8 cellular contexts compared by ENCODE assay signal in genomic region chr4:3480528-3481112, GRCh38. TPM values are rescaled to one million over a fixed set of nuclear protein-coding genes. Genes with fewer than 3 reads are reported as not detected.
DNase-seq lines count a peak whose midpoint lies in the region; ATAC-seq and TF ChIP-seq lines count a peak whose summit lies in the region.

No MANE protein-coding gene starts in this region.

- no peak overlapping the region for H3K9ac ChIP-seq in Loucy (ENCODE audit: low read depth, low read length, poor library complexity, severe bottlenecking)

- H4K20me1 ChIP-seq in Loucy (ENCODE audit: insufficient read depth, low read length, poor library complexity, severe bottlenecking), result no peaks in the 10 kb centered on the region

- no peaks in the 10 kb centered on the region for H3F3A ChIP-seq in Loucy (ENCODE audit: low read depth)

- 12 to 45% (median 23%) methylated on average over 7 to 17 of the region's 17 CpGs for WGBS in adrenal gland, 4 donors

- peak; percentile 100 for TF ChIP-seq CTCF in AG09319 (IDR thresholded peaks at IDR 0.05; ENCODE audit: low read depth, low read length)
- TF ChIP-seq CTCF in Loucy (conservative IDR thresholded peaks at IDR 0.05; ENCODE audit: low read length), result peak; percentile 95
- TF ChIP-seq CTCF in adrenal gland (IDR thresholded peaks at IDR 0.05), result peak; percentile 91 to 99 (median 97)
- peak; percentile 99 for TF ChIP-seq CTCF in retinal pigment epithelial cell (conservative IDR thresholded peaks at IDR 0.05; ENCODE audit: low read depth, low read length)

- DNase-seq in AG09319 (ENCODE audit: extremely low read depth, low read depth), result peak; percentile 27
- DNase-seq in T follicular helper cell (ENCODE audit: low read depth), result peak; percentile 48
- peak; percentile 71 to 92 (median 85) for DNase-seq in adrenal gland
- DNase-seq in left ventricle myocardium superior, result peak; percentile 88
- DNase-seq in retinal pigment epithelial cell (ENCODE audit: low read depth), result no peak

- H3K36me3 ChIP-seq in Loucy (ENCODE audit: insufficient read depth, low read length), result no peaks in the 10 kb centered on the region
- H3K36me3 ChIP-seq in adrenal gland (replicated peaks in 1 of 2), result no peaks in the 10 kb centered on the region

- no peak overlapping the region for H3K4me2 ChIP-seq in Loucy (ENCODE audit: low read depth, low read length, poor library complexity, severe bottlenecking)

- H3K79me2 ChIP-seq in Loucy (ENCODE audit: insufficient read depth, low read length), result no peaks in the 10 kb centered on the region

- H3K4me1 ChIP-seq in Loucy (ENCODE audit: insufficient read depth, low read length, poor library complexity, severe bottlenecking) (no peaks in the 10 kb centered on the region), adrenal gland (replicated peaks in 1 of 2) (no peaks in the 10 kb centered on the region)

- H3K4me3 ChIP-seq in Loucy (ENCODE audit: low read length, poor library complexity, severe bottlenecking) (no peak overlapping the region), adrenal gland (no peak overlapping the region), retinal pigment epithelial cell (ENCODE audit: low read length) (no peak overlapping the region)

- ATAC-seq in GM18873 (IDR thresholded peaks at IDR 0.05; ENCODE audit: low FRiP score, unreplicated experiment) (peak; percentile 58), left ventricle myocardium superior (peak; percentile 5), GM18519 (IDR thresholded peaks at IDR 0.05; ENCODE audit: low FRiP score, unreplicated experiment) (no peak)

- no peak overlapping the region for H3K27ac ChIP-seq in adrenal gland

- TF ChIP-seq POLR2A in adrenal gland (IDR thresholded peaks at IDR 0.05), result no peak

- H3K9me3 ChIP-seq in Loucy (ENCODE audit: insufficient read depth, low read depth, low read length) (no peaks in the 10 kb centered on the region), adrenal gland (replicated peaks in 1 of 3) (no peaks in the 10 kb centered on the region)

- no peaks in the 10 kb centered on the region for H3K27me3 ChIP-seq in Loucy (ENCODE audit: insufficient read depth, low read length, poor library complexity, severe bottlenecking)
- peaks cover 18% of the 10 kb centered on the region for H3K27me3 ChIP-seq in adrenal gland

- H2AFZ ChIP-seq in Loucy (ENCODE audit: low read length), result 0 out of 2 replicates have a peak overlapping the region, but pooled peaks have one; percentile 20

- H3K9me2 ChIP-seq in Loucy (replicated peaks; ENCODE audit: low read depth, low read length), result no peaks in the 10 kb centered on the region

- intact Hi-C loops in adrenal gland (cut with DNase I) (no loop called here), left ventricle myocardium superior (cut with micrococcal nuclease) (no loop called here)

RNA-seq across cellular contexts. Expression of gene DOK7, which starts 17.5 kb away (rescaled TPM):
- 1 to 10 TPM in 6 of 8 donors, under 1 TPM in 2; 0.18 to 4.2 (median 1.4) TPM for total RNA-seq in adrenal gland
- polyA plus RNA-seq in adrenal gland, result 1 to 10 TPM in 1 of 3 donors, under 1 TPM in 1, not detected in 1; 0.98 to 3.1 TPM
- 35.5 TPM for total RNA-seq in left ventricle myocardium superior

RNA-seq across cellular contexts. Expression of gene HGFAC, which starts 38.9 kb away (rescaled TPM):
- total RNA-seq in adrenal gland (under 1 TPM in 4 of 8 donors, not detected in 4; 0.12 to 0.51 (median 0.18) TPM), left ventricle myocardium superior (0.67 TPM)
- polyA plus RNA-seq in adrenal gland, result under 1 TPM in 2 of 3 donors, not detected in 1; 0.64 to 0.84 TPM

RNA-seq across cellular contexts. Expression of gene LRPAP1, which starts 51.6 kb away (rescaled TPM):
- total RNA-seq in adrenal gland (100 to 1,000 TPM; 169 to 309 (median 193) TPM), left ventricle myocardium superior (307 TPM)
- polyA plus RNA-seq in adrenal gland, result 10 to 100 TPM; 32.9 to 79.6 (median 40.4) TPM
